ENCODE assay signal across 1 cellular context in genomic region chr15:63469190-63469589, GRCh38.
TF ChIP-seq lines count a peak whose summit lies in the region.

No MANE protein-coding gene starts in this region.

TF ChIP-seq in HCT116, 20 proteins besides CTCF, POLR2A, EP300 and RAD21:
- TF ChIP-seq ZBTB33 (IDR thresholded peaks at IDR 0.05; ENCODE audit: extremely low read depth, insufficient replicate concordance, low read length): no peak
- TF ChIP-seq TCF7L2 (IDR thresholded peaks at IDR 0.05; ENCODE audit: borderline replicate concordance, extremely low read depth, insufficient read depth, insufficient read length): peak; percentile 43
- no peak for TF ChIP-seq POLR2AphosphoS5 (IDR thresholded peaks at IDR 0.05; ENCODE audit: low read depth, low read length)
- no peak for TF ChIP-seq EZH2 (IDR thresholded peaks at IDR 0.05)
